Comparison of ENCODE assay signal across 17 cellular contexts in the genomic region with DNA sequence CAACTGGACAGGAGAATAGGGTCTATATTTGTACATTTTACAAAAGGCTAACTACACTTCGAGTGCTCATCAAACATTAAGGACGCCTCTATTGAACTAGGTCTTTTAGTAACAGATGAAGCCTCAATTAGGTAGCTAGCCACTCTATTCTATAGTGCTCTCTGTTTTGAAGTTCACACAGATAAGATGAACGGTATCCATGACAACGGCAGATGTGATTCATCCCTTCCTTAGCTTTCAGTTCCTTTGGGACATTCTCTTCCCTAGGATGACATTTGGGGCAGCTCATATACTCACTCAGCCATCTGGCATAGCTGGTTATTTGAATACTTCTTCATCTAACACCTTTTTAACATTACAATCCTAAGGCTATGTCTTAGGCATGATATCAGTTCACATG.
DNase-seq lines count a peak whose midpoint lies in the region; ATAC-seq, FAIRE-seq and TF ChIP-seq lines count a peak whose summit lies in the region.
"Had no signal": no experiment of that assay in that cellular context is flagged by ENCODE, and none has a peak within 500 bp of the region (broad histone marks: within the 10 kb centered on the region; RNA-seq: fewer than 3 reads in every experiment).

No MANE protein-coding gene starts in this region.

- no peak overlapping the region for H3K4me3 Mint-ChIP-seq in activated T-helper 17 cell treated with anti-CD3 and anti-CD28 coated beads, Interleukin-2, amount 50 U/mL, for 72 hours
- H3K4me3 Mint-ChIP-seq: neural crest cell; stimulated activated naive B cell treated with anti-CD40 and anti-IgM and Interleukin-4, amounts not matched to agents 10 μg/mL and 1 μg/mL and 100 μg/mL, for 72 hours; T-helper 1 cell treated with Interleukin-12 subunit alpha and Interleukin-12 subunit beta and Interleukin-4 antibody, amounts not matched to agents 30 μg/mL and 1 μg/mL, for 36 hours had no signal

- H3K9me3 Mint-ChIP-seq in activated T-helper 17 cell treated with anti-CD3 and anti-CD28 coated beads, Interleukin-2, amount 50 U/mL, for 72 hours, result peaks cover 5% of the 10 kb centered on the region

- no peaks in the 10 kb centered on the region for H3K27me3 Mint-ChIP-seq in activated T-helper 17 cell treated with anti-CD3 and anti-CD28 coated beads, Interleukin-2, amount 50 U/mL, for 72 hours

- no peak for TF ChIP-seq CTCF in D721Med (IDR thresholded peaks at IDR 0.05; ENCODE audit: insufficient read depth, missing control alignments)

- no peaks in the 10 kb centered on the region for H3K36me3 Mint-ChIP-seq in activated T-helper 17 cell treated with anti-CD3 and anti-CD28 coated beads, Interleukin-2, amount 50 U/mL, for 72 hours (ENCODE audit: low read depth)
- H3K36me3 Mint-ChIP-seq: stimulated activated naive B cell treated with anti-CD40 and anti-IgM and Interleukin-4, amounts not matched to agents 10 μg/mL and 1 μg/mL and 100 μg/mL, for 72 hours had no signal

- H3K4me1 Mint-ChIP-seq in activated T-helper 17 cell treated with anti-CD3 and anti-CD28 coated beads, Interleukin-2, amount 50 U/mL, for 72 hours, result no peaks in the 10 kb centered on the region
- H3K4me1 Mint-ChIP-seq: stimulated activated naive B cell treated with anti-CD40 and anti-IgM and Interleukin-4, amounts not matched to agents 10 μg/mL and 1 μg/mL and 100 μg/mL, for 72 hours had no signal

- no peak overlapping the region for H3K27ac Mint-ChIP-seq in activated T-helper 17 cell treated with anti-CD3 and anti-CD28 coated beads, Interleukin-2, amount 50 U/mL, for 72 hours
- H3K27ac Mint-ChIP-seq: stimulated activated naive B cell treated with anti-CD40 and anti-IgM and Interleukin-4, amounts not matched to agents 10 μg/mL and 1 μg/mL and 100 μg/mL, for 72 hours; T-helper 1 cell treated with Interleukin-12 subunit alpha and Interleukin-12 subunit beta and Interleukin-4 antibody, amounts not matched to agents 30 μg/mL and 1 μg/mL, for 36 hours had no signal

- DNase-seq in NCI-H187 treated with DMSO at 0.1 percent for 48 hours (lab: John Stamatoyannopoulos, UW) (peak; percentile 56), NCI-H187 (lab: John Stamatoyannopoulos, UW) (no peak), NCI-H524 treated with DMSO at 0.1 percent for 48 hours (lab: John Stamatoyannopoulos, UW) (peak; percentile 89), fibroblast of peridontal ligament (ENCODE audit: extremely low read depth) (peak; percentile 44), smooth muscle cell of the brain vasculature (ENCODE audit: low read depth, low spot score) (peak; percentile 28), D721Med (ENCODE audit: insufficient read length, low spot score) (no peak), GF-D8 (lab: John Stamatoyannopoulos, UW) (no peak)
- DNase-seq: activated CD4-positive, alpha-beta T cell treated with anti-CD3 and anti-CD28 coated beads for 48 hours; erythroblast; H7; NCI-H345; Peyer's patch; stimulated activated naive B cell treated with anti-CD40 and anti-IgM and Interleukin-4, amounts not matched to agents 10 μg/mL and 1 μg/mL and 100 μg/mL, for 72 hours had no signal

- FAIRE-seq in D721Med (lab: Jason Lieb, UNC), result no peak
- FAIRE-seq: A204.1 had no signal

- no peak for ATAC-seq in activated T-helper 17 cell treated with anti-CD3 and anti-CD28 coated beads, Interleukin-2, amount 50 U/mL, for 72 hours (replicated peaks)
- ATAC-seq: stimulated activated naive B cell treated with anti-CD40 and anti-IgM and Interleukin-4, amounts not matched to agents 10 μg/mL and 1 μg/mL and 100 μg/mL, for 72 hours had no signal

Comparison
In these comparisons a context has a peak if more than half of its experiments do, and no peak if none do; other contexts are left out.
1. DNase-seq: peak in NCI-H187 treated with DMSO at 0.1 percent for 48 hours (single experiment), NCI-H524 treated with DMSO at 0.1 percent for 48 hours (single experiment), fibroblast of peridontal ligament (single experiment) and smooth muscle cell of the brain vasculature (single experiment); none in NCI-H187 (0 of 2), D721Med (single experiment) and GF-D8 (single experiment).